ENCODE assay signal across 7 cellular contexts in genomic region chr9:87793292-87793691, GRCh38.
DNase-seq lines count a peak whose midpoint lies in the region; ATAC-seq and TF ChIP-seq lines count a peak whose summit lies in the region.

No MANE protein-coding gene starts in this region.

- no peaks in the 10 kb centered on the region for H3K9me3 ChIP-seq in gastroesophageal sphincter

- no peak for TF ChIP-seq POLR2A in gastroesophageal sphincter (IDR thresholded peaks at IDR 0.05)

- H3K27ac ChIP-seq in gastroesophageal sphincter (peak overlapping the region; percentile 25 to 77 (median 64)), coronary artery (peak overlapping the region in 1 of 2 donors; percentile 87)

- ATAC-seq in gastroesophageal sphincter = peak; percentile 83
- ATAC-seq in HG02981 (IDR thresholded peaks at IDR 0.05; ENCODE audit: unreplicated experiment) = no peak
- no peak for ATAC-seq in GM18909 (IDR thresholded peaks at IDR 0.05; ENCODE audit: poor library complexity, unreplicated experiment)

- H3K4me3 ChIP-seq in gastroesophageal sphincter (no peak overlapping the region), coronary artery (no peak overlapping the region)

- WGBS in gastroesophageal sphincter (ENCODE audit: low coverage in 1 of 2), 2 donors = 53 to 65% methylated on average over 4 to 6 of the region's 6 CpGs

- DNase-seq in HCEC 1CT = peak; percentile 98
- DNase-seq in SIG-M5 treated with dmso at 0.1 percent for 504 hours (lab: John Stamatoyannopoulos, UW; ENCODE audit: unreplicated experiment) = peak; percentile 93
- DNase-seq in stromal cell of bone marrow (ENCODE audit: low read depth) = peak; percentile 90
- DNase-seq in coronary artery (ENCODE audit: low spot score) = no peak

- no peaks in the 10 kb centered on the region for H3K27me3 ChIP-seq in gastroesophageal sphincter

- no peaks in the 10 kb centered on the region for H3K36me3 ChIP-seq in gastroesophageal sphincter

- no peaks in the 10 kb centered on the region for H3K4me1 ChIP-seq in gastroesophageal sphincter

- TF ChIP-seq CTCF in gastroesophageal sphincter (IDR thresholded peaks at IDR 0.05) (no peak), coronary artery (IDR thresholded peaks at IDR 0.05) (no peak)

- TF ChIP-seq EP300 in gastroesophageal sphincter (IDR thresholded peaks at IDR 0.05) = no peak
